2 cellular contexts compared by ENCODE assay signal in genomic region chr11:46149826-46150225, GRCh38.
A peak's percentile ranks its signal among the peaks of the same experiment; 100 is the strongest.
TF ChIP-seq lines count a peak whose summit lies in the region.

No MANE protein-coding gene starts in this region.

TF ChIP-seq in GM23338, 12 proteins besides CTCF, POLR2A, EP300 and RAD21:
- no peak for TF ChIP-seq JUNB (IDR thresholded peaks at IDR 0.05; ENCODE audit: unreplicated experiment)
- no peak for TF ChIP-seq STAT1 (IDR thresholded peaks at IDR 0.05; ENCODE audit: unreplicated experiment)
- TF ChIP-seq ZNF462 (CRISPR knock-in tag; IDR thresholded peaks at IDR 0.05) = no peak
- TF ChIP-seq, protein P1, sequence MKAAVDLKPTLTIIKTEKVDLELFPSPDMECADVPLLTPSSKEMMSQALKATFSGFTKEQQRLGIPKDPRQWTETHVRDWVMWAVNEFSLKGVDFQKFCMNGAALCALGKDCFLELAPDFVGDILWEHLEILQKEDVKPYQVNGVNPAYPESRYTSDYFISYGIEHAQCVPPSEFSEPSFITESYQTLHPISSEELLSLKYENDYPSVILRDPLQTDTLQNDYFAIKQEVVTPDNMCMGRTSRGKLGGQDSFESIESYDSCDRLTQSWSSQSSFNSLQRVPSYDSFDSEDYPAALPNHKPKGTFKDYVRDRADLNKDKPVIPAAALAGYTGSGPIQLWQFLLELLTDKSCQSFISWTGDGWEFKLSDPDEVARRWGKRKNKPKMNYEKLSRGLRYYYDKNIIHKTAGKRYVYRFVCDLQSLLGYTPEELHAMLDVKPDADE (IDR thresholded peaks at IDR 0.05) = no peak
- no peak for TF ChIP-seq NANOG (IDR thresholded peaks at IDR 0.05; ENCODE audit: borderline replicate concordance)
- no peak for TF ChIP-seq EZH2 (IDR thresholded peaks at IDR 0.05; ENCODE audit: low read depth, unreplicated experiment)
- TF ChIP-seq ZNF331 (CRISPR knock-in tag; IDR thresholded peaks at IDR 0.05; ENCODE audit: low read depth) = no peak
- TF ChIP-seq, protein P2, sequence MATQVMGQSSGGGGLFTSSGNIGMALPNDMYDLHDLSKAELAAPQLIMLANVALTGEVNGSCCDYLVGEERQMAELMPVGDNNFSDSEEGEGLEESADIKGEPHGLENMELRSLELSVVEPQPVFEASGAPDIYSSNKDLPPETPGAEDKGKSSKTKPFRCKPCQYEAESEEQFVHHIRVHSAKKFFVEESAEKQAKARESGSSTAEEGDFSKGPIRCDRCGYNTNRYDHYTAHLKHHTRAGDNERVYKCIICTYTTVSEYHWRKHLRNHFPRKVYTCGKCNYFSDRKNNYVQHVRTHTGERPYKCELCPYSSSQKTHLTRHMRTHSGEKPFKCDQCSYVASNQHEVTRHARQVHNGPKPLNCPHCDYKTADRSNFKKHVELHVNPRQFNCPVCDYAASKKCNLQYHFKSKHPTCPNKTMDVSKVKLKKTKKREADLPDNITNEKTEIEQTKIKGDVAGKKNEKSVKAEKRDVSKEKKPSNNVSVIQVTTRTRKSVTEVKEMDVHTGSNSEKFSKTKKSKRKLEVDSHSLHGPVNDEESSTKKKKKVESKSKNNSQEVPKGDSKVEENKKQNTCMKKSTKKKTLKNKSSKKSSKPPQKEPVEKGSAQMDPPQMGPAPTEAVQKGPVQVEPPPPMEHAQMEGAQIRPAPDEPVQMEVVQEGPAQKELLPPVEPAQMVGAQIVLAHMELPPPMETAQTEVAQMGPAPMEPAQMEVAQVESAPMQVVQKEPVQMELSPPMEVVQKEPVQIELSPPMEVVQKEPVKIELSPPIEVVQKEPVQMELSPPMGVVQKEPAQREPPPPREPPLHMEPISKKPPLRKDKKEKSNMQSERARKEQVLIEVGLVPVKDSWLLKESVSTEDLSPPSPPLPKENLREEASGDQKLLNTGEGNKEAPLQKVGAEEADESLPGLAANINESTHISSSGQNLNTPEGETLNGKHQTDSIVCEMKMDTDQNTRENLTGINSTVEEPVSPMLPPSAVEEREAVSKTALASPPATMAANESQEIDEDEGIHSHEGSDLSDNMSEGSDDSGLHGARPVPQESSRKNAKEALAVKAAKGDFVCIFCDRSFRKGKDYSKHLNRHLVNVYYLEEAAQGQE (IDR thresholded peaks at IDR 0.05; ENCODE audit: unreplicated experiment) = no peak
- no peak; the same call in 1 of the 2 replicates for TF ChIP-seq CREB1 (CRISPR knock-in tag; IDR thresholded peaks at IDR 0.05; ENCODE audit: low read depth)
- TF ChIP-seq ZNF114 (CRISPR knock-in tag; IDR thresholded peaks at IDR 0.05) = no peak
- TF ChIP-seq EZH2phosphoT487 (IDR thresholded peaks at IDR 0.05; ENCODE audit: unreplicated experiment) = no peak
- TF ChIP-seq POLR2AphosphoS5 (IDR thresholded peaks at IDR 0.05; ENCODE audit: low read depth) = no peak

TF ChIP-seq in K562, 482 proteins besides CTCF, POLR2A, EP300 and RAD21:
- TF ChIP-seq LCOR (CRISPR knock-in tag; IDR thresholded peaks at IDR 0.05) = no peak
- no peak for TF ChIP-seq NFE2 (IDR thresholded peaks at IDR 0.05; ENCODE audit: low read depth)
- no peak for TF ChIP-seq EZH2 (IDR thresholded peaks at IDR 0.05; ENCODE audit: borderline replicate concordance, low read depth, low read length)
- no peak for TF ChIP-seq PCBP1 (IDR thresholded peaks at IDR 0.05; ENCODE audit: low read depth, low read length, poor library complexity, severe bottlenecking)
- TF ChIP-seq, protein P3, sequence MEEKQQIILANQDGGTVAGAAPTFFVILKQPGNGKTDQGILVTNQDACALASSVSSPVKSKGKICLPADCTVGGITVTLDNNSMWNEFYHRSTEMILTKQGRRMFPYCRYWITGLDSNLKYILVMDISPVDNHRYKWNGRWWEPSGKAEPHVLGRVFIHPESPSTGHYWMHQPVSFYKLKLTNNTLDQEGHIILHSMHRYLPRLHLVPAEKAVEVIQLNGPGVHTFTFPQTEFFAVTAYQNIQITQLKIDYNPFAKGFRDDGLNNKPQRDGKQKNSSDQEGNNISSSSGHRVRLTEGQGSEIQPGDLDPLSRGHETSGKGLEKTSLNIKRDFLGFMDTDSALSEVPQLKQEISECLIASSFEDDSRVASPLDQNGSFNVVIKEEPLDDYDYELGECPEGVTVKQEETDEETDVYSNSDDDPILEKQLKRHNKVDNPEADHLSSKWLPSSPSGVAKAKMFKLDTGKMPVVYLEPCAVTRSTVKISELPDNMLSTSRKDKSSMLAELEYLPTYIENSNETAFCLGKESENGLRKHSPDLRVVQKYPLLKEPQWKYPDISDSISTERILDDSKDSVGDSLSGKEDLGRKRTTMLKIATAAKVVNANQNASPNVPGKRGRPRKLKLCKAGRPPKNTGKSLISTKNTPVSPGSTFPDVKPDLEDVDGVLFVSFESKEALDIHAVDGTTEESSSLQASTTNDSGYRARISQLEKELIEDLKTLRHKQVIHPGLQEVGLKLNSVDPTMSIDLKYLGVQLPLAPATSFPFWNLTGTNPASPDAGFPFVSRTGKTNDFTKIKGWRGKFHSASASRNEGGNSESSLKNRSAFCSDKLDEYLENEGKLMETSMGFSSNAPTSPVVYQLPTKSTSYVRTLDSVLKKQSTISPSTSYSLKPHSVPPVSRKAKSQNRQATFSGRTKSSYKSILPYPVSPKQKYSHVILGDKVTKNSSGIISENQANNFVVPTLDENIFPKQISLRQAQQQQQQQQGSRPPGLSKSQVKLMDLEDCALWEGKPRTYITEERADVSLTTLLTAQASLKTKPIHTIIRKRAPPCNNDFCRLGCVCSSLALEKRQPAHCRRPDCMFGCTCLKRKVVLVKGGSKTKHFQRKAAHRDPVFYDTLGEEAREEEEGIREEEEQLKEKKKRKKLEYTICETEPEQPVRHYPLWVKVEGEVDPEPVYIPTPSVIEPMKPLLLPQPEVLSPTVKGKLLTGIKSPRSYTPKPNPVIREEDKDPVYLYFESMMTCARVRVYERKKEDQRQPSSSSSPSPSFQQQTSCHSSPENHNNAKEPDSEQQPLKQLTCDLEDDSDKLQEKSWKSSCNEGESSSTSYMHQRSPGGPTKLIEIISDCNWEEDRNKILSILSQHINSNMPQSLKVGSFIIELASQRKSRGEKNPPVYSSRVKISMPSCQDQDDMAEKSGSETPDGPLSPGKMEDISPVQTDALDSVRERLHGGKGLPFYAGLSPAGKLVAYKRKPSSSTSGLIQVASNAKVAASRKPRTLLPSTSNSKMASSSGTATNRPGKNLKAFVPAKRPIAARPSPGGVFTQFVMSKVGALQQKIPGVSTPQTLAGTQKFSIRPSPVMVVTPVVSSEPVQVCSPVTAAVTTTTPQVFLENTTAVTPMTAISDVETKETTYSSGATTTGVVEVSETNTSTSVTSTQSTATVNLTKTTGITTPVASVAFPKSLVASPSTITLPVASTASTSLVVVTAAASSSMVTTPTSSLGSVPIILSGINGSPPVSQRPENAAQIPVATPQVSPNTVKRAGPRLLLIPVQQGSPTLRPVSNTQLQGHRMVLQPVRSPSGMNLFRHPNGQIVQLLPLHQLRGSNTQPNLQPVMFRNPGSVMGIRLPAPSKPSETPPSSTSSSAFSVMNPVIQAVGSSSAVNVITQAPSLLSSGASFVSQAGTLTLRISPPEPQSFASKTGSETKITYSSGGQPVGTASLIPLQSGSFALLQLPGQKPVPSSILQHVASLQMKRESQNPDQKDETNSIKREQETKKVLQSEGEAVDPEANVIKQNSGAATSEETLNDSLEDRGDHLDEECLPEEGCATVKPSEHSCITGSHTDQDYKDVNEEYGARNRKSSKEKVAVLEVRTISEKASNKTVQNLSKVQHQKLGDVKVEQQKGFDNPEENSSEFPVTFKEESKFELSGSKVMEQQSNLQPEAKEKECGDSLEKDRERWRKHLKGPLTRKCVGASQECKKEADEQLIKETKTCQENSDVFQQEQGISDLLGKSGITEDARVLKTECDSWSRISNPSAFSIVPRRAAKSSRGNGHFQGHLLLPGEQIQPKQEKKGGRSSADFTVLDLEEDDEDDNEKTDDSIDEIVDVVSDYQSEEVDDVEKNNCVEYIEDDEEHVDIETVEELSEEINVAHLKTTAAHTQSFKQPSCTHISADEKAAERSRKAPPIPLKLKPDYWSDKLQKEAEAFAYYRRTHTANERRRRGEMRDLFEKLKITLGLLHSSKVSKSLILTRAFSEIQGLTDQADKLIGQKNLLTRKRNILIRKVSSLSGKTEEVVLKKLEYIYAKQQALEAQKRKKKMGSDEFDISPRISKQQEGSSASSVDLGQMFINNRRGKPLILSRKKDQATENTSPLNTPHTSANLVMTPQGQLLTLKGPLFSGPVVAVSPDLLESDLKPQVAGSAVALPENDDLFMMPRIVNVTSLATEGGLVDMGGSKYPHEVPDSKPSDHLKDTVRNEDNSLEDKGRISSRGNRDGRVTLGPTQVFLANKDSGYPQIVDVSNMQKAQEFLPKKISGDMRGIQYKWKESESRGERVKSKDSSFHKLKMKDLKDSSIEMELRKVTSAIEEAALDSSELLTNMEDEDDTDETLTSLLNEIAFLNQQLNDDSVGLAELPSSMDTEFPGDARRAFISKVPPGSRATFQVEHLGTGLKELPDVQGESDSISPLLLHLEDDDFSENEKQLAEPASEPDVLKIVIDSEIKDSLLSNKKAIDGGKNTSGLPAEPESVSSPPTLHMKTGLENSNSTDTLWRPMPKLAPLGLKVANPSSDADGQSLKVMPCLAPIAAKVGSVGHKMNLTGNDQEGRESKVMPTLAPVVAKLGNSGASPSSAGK (IDR thresholded peaks at IDR 0.05) = 0 out of 2 replicates have a peak, but pooled peaks have one; percentile 5
